Comparison of ENCODE assay signal across 9 cellular contexts in the genomic region with DNA sequence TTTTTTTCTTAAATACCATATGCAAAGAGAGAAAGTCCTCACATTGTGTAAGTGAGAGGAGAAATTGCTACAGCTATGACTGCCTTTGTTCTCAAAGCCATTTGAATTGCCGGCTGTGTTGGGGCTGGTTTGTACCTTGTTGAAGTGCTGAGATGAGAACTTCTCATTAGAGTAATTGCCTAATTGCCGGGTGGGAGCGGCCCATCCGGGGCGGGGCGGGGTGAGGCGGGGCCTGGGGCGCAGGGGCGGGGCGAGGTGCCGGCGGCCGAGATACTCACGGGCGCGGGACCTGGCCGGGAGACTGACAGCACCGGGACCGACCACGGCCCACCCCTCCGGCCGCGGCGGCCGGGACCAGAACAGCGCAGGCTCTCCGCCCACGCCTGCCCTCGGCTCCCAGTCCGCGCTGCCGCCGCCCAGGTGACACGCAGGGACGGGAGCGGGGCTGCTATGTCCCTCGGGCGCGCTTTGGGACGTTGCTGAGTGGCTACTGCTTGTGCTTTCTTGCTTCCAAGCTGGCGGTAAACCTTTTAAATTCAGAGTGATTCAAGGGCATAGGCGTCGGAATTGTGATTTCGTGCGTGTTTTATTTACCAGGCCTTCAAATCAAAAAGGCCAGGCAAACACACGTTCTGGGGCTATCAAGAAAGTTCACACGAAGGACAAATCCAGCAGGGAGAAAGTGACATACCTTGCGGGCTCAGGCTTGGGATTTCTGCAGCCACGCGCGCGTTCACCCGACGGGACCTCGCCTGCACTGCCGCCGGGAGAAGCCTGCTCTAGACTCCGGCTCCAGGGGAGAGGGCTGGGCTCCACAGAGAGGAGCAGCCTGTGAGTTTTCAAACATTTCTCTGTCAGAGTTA.
DNase-seq lines count a peak whose midpoint lies in the region; ATAC-seq and TF ChIP-seq lines count a peak whose summit lies in the region.
"Had no signal": no experiment of that assay in that cellular context is flagged by ENCODE, and none has a peak within 500 bp of the region (broad histone marks: within the 10 kb centered on the region; RNA-seq: fewer than 3 reads in every experiment).

No MANE protein-coding gene starts in this region.

- H3K4me1 Mint-ChIP-seq in activated T-cell treated with anti-CD3 and anti-CD28 coated beads, Interleukin-2, amount 50 U/mL, for 72 hours (ENCODE audit: low read depth) = peaks cover 9% of the 10 kb centered on the region

- H3K9me3 ChIP-seq in OCI-LY1 (ENCODE audit: low read length) (no peaks in the 10 kb centered on the region), neuronal stem cell (replicated peaks in 1 of 2; ENCODE audit: control insufficient read depth in 2 of 2, insufficient read depth in 1 of 2, low read depth in 1 of 2, low read length in 2 of 2) (peaks cover 0 to 2% of the 10 kb centered on the region in 2 donors), testis (no peaks in the 10 kb centered on the region)

- H3K36me3 ChIP-seq in OCI-LY1 (ENCODE audit: insufficient read depth, low read length) = peaks cover 14% of the 10 kb centered on the region
- H3K36me3 ChIP-seq in neuronal stem cell (replicated peaks in 1 of 2; ENCODE audit: control insufficient read depth in 2 of 2, insufficient read depth in 2 of 2, low read length in 2 of 2) = peaks cover 0 to 14% of the 10 kb centered on the region in 2 donors
- H3K36me3 ChIP-seq in testis (ENCODE audit: low read depth, missing control alignments) = no peaks in the 10 kb centered on the region

- no peak overlapping the region for H2AK5ac ChIP-seq in neuronal stem cell (ENCODE audit: low read depth, low read length)

- no peaks in the 10 kb centered on the region for H3K9me2 ChIP-seq in OCI-LY1 (ENCODE audit: low read depth, low read length)

- peaks cover 0 to 1% of the 10 kb centered on the region in 2 donors for H3K36me3 Mint-ChIP-seq in activated T-cell treated with anti-CD3 and anti-CD28 coated beads, Interleukin-2, amount 50 U/mL, for 72 hours (ENCODE audit: insufficient read depth in 2 of 2)

- no peak overlapping the region for H2BK120ac ChIP-seq in neuronal stem cell (ENCODE audit: low read depth, low read length)

- peaks cover 30% of the 10 kb centered on the region for H3K27me3 Mint-ChIP-seq in activated T-cell treated with anti-CD3 and anti-CD28 coated beads, Interleukin-2, amount 50 U/mL, for 72 hours (ENCODE audit: low read depth)

- no peaks in the 10 kb centered on the region for H3K9me3 Mint-ChIP-seq in activated T-cell treated with anti-CD3 and anti-CD28 coated beads, Interleukin-2, amount 50 U/mL, for 72 hours

- H2BK12ac ChIP-seq in neuronal stem cell (ENCODE audit: low read length) = no peak overlapping the region

- H3K4ac ChIP-seq in neuronal stem cell (ENCODE audit: low read length) = no peak overlapping the region

- no peak for TF ChIP-seq POLR2A in testis (IDR thresholded peaks at IDR 0.05)

- no peak overlapping the region for H4K8ac ChIP-seq in neuronal stem cell (ENCODE audit: low read depth, low read length)

- H3K27me3 ChIP-seq in OCI-LY1 (ENCODE audit: insufficient read depth, low read length) (no peaks in the 10 kb centered on the region), neuronal stem cell (ENCODE audit: control insufficient read depth in 3 of 3, insufficient read depth in 3 of 3, low read depth in 1 of 3, low read length in 3 of 3) (peaks cover 0 to 31% (median 0%) of the 10 kb centered on the region in 3 experiments), testis (no peaks in the 10 kb centered on the region)

- peaks cover 25% of the 10 kb centered on the region for H3K4me1 ChIP-seq in OCI-LY1 (ENCODE audit: insufficient read depth, low read length, severe bottlenecking)
- H3K4me1 ChIP-seq in neuronal stem cell (ENCODE audit: control insufficient read depth in 2 of 2, insufficient read depth in 1 of 2, low read depth in 1 of 2, low read length in 2 of 2) = peaks cover 3 to 8% of the 10 kb centered on the region in 2 donors
- no peaks in the 10 kb centered on the region for H3K4me1 ChIP-seq in testis

- H3K4me3 Mint-ChIP-seq in activated T-cell treated with anti-CD3 and anti-CD28 coated beads, Interleukin-2, amount 50 U/mL, for 72 hours = peak overlapping the region; percentile 81

- no peak overlapping the region for H3K27ac Mint-ChIP-seq in activated T-cell treated with anti-CD3 and anti-CD28 coated beads, Interleukin-2, amount 50 U/mL, for 72 hours

- H3K23ac ChIP-seq in neuronal stem cell (ENCODE audit: low read depth, low read length, poor library complexity) = peak overlapping the region; percentile 92

- intact Hi-C loops in testis (cut with DNase I; ENCODE audit: low total_unique reads) = no loop called here

- H3K4me3 ChIP-seq in OCI-LY1 (ENCODE audit: low read depth, low read length, poor library complexity, severe bottlenecking) = peak overlapping the region; percentile 69
- H3K4me3 ChIP-seq in fibroblast of pulmonary artery (replicated peaks; ENCODE audit: low read depth, low read length) = peak overlapping the region; percentile 57
- peak overlapping the region; percentile 11 to 77 for H3K4me3 ChIP-seq in neuronal stem cell (ENCODE audit: low read length in 2 of 2)
- H3K4me3 ChIP-seq in testis = peak overlapping the region; percentile 34 to 45

- no peak for TF ChIP-seq CTCF in OCI-LY1 (IDR thresholded peaks at IDR 0.05; ENCODE audit: low read length)
- no peak for TF ChIP-seq CTCF in fibroblast of pulmonary artery (IDR thresholded peaks at IDR 0.05; ENCODE audit: low read length, missing control alignments)
- no peak for TF ChIP-seq CTCF in testis (IDR thresholded peaks at IDR 0.05)

- peak overlapping the region; percentile 82 for H3K4me2 ChIP-seq in OCI-LY1 (ENCODE audit: low read length)
- H3K4me2 ChIP-seq in neuronal stem cell (ENCODE audit: insufficient read depth, low read length, poor library complexity, severe bottlenecking) = peak overlapping the region; percentile 99

- WGBS in neuronal stem cell (ENCODE audit: extremely low coverage in 2 of 2, insufficient read length in 2 of 2, insufficient replicate concordance in 1 of 2), 2 donors = no CpG with 5 or more reads among the region's 58 CpGs
- WGBS in testis, 2 donors = 1 to 2% methylated on average over 21 to 57 of the region's 58 CpGs

- no peaks in the 10 kb centered on the region for H3K79me2 ChIP-seq in OCI-LY1 (ENCODE audit: insufficient read depth, low read length)

- DNase-seq in NCI-H2107 treated with DMSO at 0.1 percent for 48 hours (lab: John Stamatoyannopoulos, UW; ENCODE audit: unreplicated experiment) (peak; percentile 28), NCI-H2107 (lab: John Stamatoyannopoulos, UW) (no peak), fibroblast of pulmonary artery (ENCODE audit: low read depth) (peak; percentile 50), neuronal stem cell (ENCODE audit: low spot score) (peak; percentile 56), testis (peak; percentile 60)
- peak; percentile 51 to 56 for DNase-seq in activated T-cell treated with anti-CD3 and anti-CD28 coated beads, Interleukin-2, amount 50 U/mL, for 72 hours
- DNase-seq: DND-41 had no signal

- no peak overlapping the region for H2BK15ac ChIP-seq in neuronal stem cell (ENCODE audit: low read length)

- no peaks in the 10 kb centered on the region for H3F3A ChIP-seq in OCI-LY1 (ENCODE audit: insufficient read depth, low read length)

- no peak overlapping the region for H2AFZ ChIP-seq in OCI-LY1 (ENCODE audit: low read length)
- peak overlapping the region; percentile 68 for H2AFZ ChIP-seq in neuronal stem cell (ENCODE audit: low read length)

- H3K18ac ChIP-seq in neuronal stem cell (ENCODE audit: low read length) = peak overlapping the region; percentile 29

- H2BK5ac ChIP-seq in neuronal stem cell (ENCODE audit: low read length) = peak overlapping the region; percentile 29

- H3K9ac ChIP-seq in OCI-LY1 (ENCODE audit: low read length) = peak overlapping the region; percentile 55; the same call in 1 of the 2 replicates
- peak overlapping the region; percentile 73 for H3K9ac ChIP-seq in neuronal stem cell (ENCODE audit: low read depth, low read length, poor library complexity)

- H4K91ac ChIP-seq in neuronal stem cell (ENCODE audit: low read depth, low read length, poor library complexity) = no peak overlapping the region

- no peak overlapping the region for H3K14ac ChIP-seq in neuronal stem cell (ENCODE audit: low read length)

- H3K27ac ChIP-seq in OCI-LY1 (ENCODE audit: low read depth, low read length, poor library complexity, severe bottlenecking) (no peak overlapping the region), neuronal stem cell (replicated peaks; ENCODE audit: low read length) (no peak overlapping the region), testis (peak overlapping the region; percentile 6 to 81)

- ATAC-seq in HG03108 (IDR thresholded peaks at IDR 0.05; ENCODE audit: unreplicated experiment) = peak; percentile 72
- ATAC-seq in activated T-cell treated with anti-CD3 and anti-CD28 coated beads, Interleukin-2, amount 50 U/mL, for 72 hours (replicated peaks in 1 of 2) = peak; percentile 86 to 91

- 0 out of 2 replicates have a peak, but pooled peaks cover 5% of the 10 kb centered on the region for H4K20me1 ChIP-seq in OCI-LY1 (ENCODE audit: insufficient read depth, low read length)

- H3K79me1 ChIP-seq in neuronal stem cell (ENCODE audit: low read depth, low read length) = no peaks in the 10 kb centered on the region

Comparison
In these comparisons a context has a peak if more than half of its experiments do, and no peak if none do; other contexts are left out.
1. H3K27ac ChIP-seq: peak in testis (2 of 2); none in OCI-LY1 (single experiment) and neuronal stem cell (single experiment).
2. Peak in every context shown above with its lines, with median percentiles within 50 percentile points of each other: H3K4me3 ChIP-seq.